8 cellular contexts compared by ENCODE assay signal in the genomic region with DNA sequence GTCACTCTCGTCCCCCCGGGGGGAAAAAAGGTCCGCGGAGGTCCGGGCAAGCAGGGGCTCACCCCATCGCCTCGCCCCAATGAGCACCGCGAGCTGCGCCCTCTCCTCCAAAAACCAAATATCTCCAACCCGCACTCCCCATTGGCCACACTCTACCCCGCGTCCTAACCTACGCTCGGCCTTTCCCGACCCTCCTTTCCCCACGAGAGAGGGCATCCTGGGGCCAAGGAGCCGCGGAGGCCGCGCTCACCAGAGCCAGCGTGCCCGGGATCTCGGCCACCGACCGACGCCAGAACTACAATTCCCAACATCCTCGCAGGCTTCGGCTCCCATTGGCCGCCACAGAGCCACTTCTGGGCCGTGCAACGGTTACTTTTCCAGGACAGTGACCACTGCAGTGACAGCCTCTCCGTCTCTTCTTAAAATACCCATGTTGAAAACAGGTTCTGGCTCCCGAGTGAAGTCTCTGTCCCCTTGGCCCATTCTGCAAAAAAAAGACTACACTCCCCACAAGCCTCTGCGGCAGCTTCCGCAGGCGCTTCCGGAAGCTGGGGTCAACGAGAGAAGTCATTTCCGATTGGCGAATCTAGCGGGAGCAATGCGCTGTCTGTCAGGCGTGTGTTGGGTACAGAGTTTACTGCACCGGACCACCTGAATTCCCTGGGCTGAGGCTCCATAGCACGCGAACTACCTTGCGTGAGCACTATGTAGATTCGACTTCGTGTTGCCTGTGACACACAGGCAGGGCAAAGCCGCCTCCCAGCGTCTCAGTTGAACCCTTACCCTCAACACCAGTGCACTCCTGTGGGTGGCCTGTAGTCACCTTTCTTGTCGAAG. TPM values are rescaled to one million over a fixed set of nuclear protein-coding genes. Genes with fewer than 3 reads are reported as not detected.
DNase-seq lines count a peak whose midpoint lies in the region; TF ChIP-seq lines count a peak whose summit lies in the region.

Gene ZNF343, minus strand, starts transcription at position 285 of the 837 bp plus-strand sequence. CDS start 15,020 bp downstream, outside the sequence.

- peaks cover 48% of the 10 kb centered on the region for H3K79me2 ChIP-seq in GM23248 (ENCODE audit: insufficient read depth)
- H3K79me2 ChIP-seq in Karpas-422 (ENCODE audit: low read length), result peaks cover 25% of the 10 kb centered on the region

- no peaks in the 10 kb centered on the region for H3K36me3 ChIP-seq in GM23248 (ENCODE audit: low read depth)
- H3K36me3 ChIP-seq in Karpas-422 (ENCODE audit: insufficient read depth, low read length), result no peaks in the 10 kb centered on the region

- H3K4me2 ChIP-seq in GM23248 (ENCODE audit: unreplicated experiment) (peak within 1 kb of the TSS; percentile 89), Karpas-422 (ENCODE audit: low read depth, low read length, poor library complexity, severe bottlenecking) (peak within 1 kb of the TSS; percentile 88)

- TF ChIP-seq CTCF in fibroblast of villous mesenchyme (IDR thresholded peaks at IDR 0.05; ENCODE audit: insufficient read depth, low read depth, low read length) (no peak), neural crest cell (conservative IDR thresholded peaks at IDR 0.05) (no peak)

- no peaks in the 10 kb centered on the region for H3K27me3 Mint-ChIP-seq in neural crest cell (ENCODE audit: low read depth)

- 0 to 1% methylated on average over 47 to 51 of the region's 53 CpGs for WGBS in GM23248 (ENCODE audit: low coverage in 1 of 2, low lambda C conversion rate in 2 of 2, missing lambda C conversion rate in 2 of 2), 2 experiments

- H3K9me2 ChIP-seq in GM23248 (ENCODE audit: insufficient read depth), result no peaks in the 10 kb centered on the region
- no peaks in the 10 kb centered on the region for H3K9me2 ChIP-seq in Karpas-422 (replicated peaks; ENCODE audit: insufficient read depth, low read length)

- no peaks in the 10 kb centered on the region for H3K9me3 ChIP-seq in GM23248 (ENCODE audit: low read depth)
- no peaks in the 10 kb centered on the region for H3K9me3 ChIP-seq in Karpas-422 (ENCODE audit: low read length)

- peaks cover 6% of the 10 kb centered on the region for H3K36me3 Mint-ChIP-seq in neural crest cell (ENCODE audit: low read depth)

- peaks cover 16% of the 10 kb centered on the region for H3K4me1 Mint-ChIP-seq in neural crest cell

- H2AFZ ChIP-seq in GM23248 (peak within 1 kb of the TSS; percentile 94), Karpas-422 (ENCODE audit: low read length) (peak within 1 kb of the TSS; percentile 92)

- H3K9ac ChIP-seq in GM23248 (peak within 1 kb of the TSS; percentile 95), Karpas-422 (ENCODE audit: low read length) (peak within 1 kb of the TSS; percentile 84)

- no peaks in the 10 kb centered on the region for H3K9me3 Mint-ChIP-seq in neural crest cell

- H3K4me1 ChIP-seq in GM23248 (ENCODE audit: insufficient read depth) (peaks cover 13% of the 10 kb centered on the region; the same call in 1 of the 2 replicates), Karpas-422 (ENCODE audit: low read length) (peaks cover 18% of the 10 kb centered on the region)

- peak within 1 kb of the TSS; percentile 99 for H3K27ac Mint-ChIP-seq in neural crest cell (ENCODE audit: unreplicated experiment)

- peak within 1 kb of the TSS; percentile 99 for H3K4me3 Mint-ChIP-seq in neural crest cell

- H3K27ac ChIP-seq in GM23248 (peak within 1 kb of the TSS; percentile 71), Karpas-422 (ENCODE audit: low read length) (peak within 1 kb of the TSS; percentile 43; the same call in 1 of the 2 replicates)

- in situ Hi-C loops in GM23248 (cut with MboI), result no loop called here

- H3F3A ChIP-seq in GM23248 (ENCODE audit: insufficient read depth), result no peaks in the 10 kb centered on the region

- H3K27me3 ChIP-seq in GM23248 (replicated peaks; ENCODE audit: insufficient read depth), result no peaks in the 10 kb centered on the region
- no peaks in the 10 kb centered on the region for H3K27me3 ChIP-seq in Karpas-422 (ENCODE audit: low read length)

- peak within 1 kb of the TSS; percentile 96 for H3K4me3 ChIP-seq in GM23248
- H3K4me3 ChIP-seq in Karpas-422 (ENCODE audit: low read length), result peak within 1 kb of the TSS; percentile 89
- H3K4me3 ChIP-seq in fibroblast of villous mesenchyme (ENCODE audit: low read depth, low read length), result peak within 1 kb of the TSS; percentile 95

- TF ChIP-seq POLR2A in Raji (IDR thresholded peaks at IDR 0.05; ENCODE audit: insufficient read depth, low read depth, low read length), result peak; percentile 95

- DNase-seq in EL (peak; percentile 84), GM23248 (peak; percentile 94), Karpas-422 (peak; percentile 94), fibroblast of villous mesenchyme (ENCODE audit: low read depth) (peak; percentile 82), neural crest cell (ENCODE audit: low read depth, low spot score) (peak; percentile 66), stromal cell of bone marrow (ENCODE audit: low read depth) (peak; percentile 75)
- peak; percentile 72 for DNase-seq in activated effector memory CD4-positive, alpha-beta T cell treated with Interleukin-2 at 50 U/mL for 16 hours

- H4K20me1 ChIP-seq in GM23248 (ENCODE audit: insufficient read depth), result no peaks in the 10 kb centered on the region
- no peaks in the 10 kb centered on the region for H4K20me1 ChIP-seq in Karpas-422 (ENCODE audit: insufficient read depth, low read depth, low read length)

RNA-seq across cellular contexts. Expression of gene ZNF343, which starts in this region (rescaled TPM):
- 7.5 and 11.0 TPM in 2 replicates for total RNA-seq in GM23248 (2014; rRNA removed; shearing (Covaris generic))
- polyA plus RNA-seq in GM23248 (2016; fragmentation: Nextera tagmentation; extraction: Ambion mirVana), result 7.0 and 8.1 TPM in 2 replicates
- total RNA-seq in Karpas-422 (2014; rRNA removed; shearing (Covaris generic); ENCODE audit: low replicate concordance), result 9.1 and 13.5 TPM in 2 replicates
- total RNA-seq in fibroblast of villous mesenchyme, result 10.4 and 11.3 TPM in 2 replicates
- total RNA-seq in neural crest cell, result 9.1 and 12.8 TPM in 2 replicates

Comparison
In these comparisons a context has a peak if more than half of its experiments do, and no peak if none do; other contexts are left out.
1. Peak in every context shown above with its lines: DNase-seq, H3K4me3 ChIP-seq and H3K27ac ChIP-seq.